ENCODE assay signal across 17 cellular contexts in genomic region chr21:45997495-45998275, GRCh38. TPM values are rescaled to one million over a fixed set of nuclear protein-coding genes. Genes with fewer than 3 reads are reported as not detected.
A peak's percentile ranks its signal among the peaks of the same experiment; 100 is the strongest.
DNase-seq lines count a peak whose midpoint lies in the region; ATAC-seq and TF ChIP-seq lines count a peak whose summit lies in the region.
"Had no signal": no experiment of that assay in that cellular context is flagged by ENCODE, and none has a peak within 500 bp of the region (broad histone marks: within the 10 kb centered on the region; RNA-seq: fewer than 3 reads in every experiment).

No MANE protein-coding gene starts in this region.

- POLR2A ChIA-PET in activated naive CD8-positive, alpha-beta T cell treated with anti-CD3 and anti-CD28 coated beads, Interleukin-2, amount 10 ng/mL, durations not matched to agents 7 days and 5 days (lab: Charles Lee): no interaction called here

- no peak for TF ChIP-seq CTCF in esophagus squamous epithelium (IDR thresholded peaks at IDR 0.05)
- no peak for TF ChIP-seq CTCF in natural killer cell (IDR thresholded peaks at IDR 0.05)
- no peak for TF ChIP-seq CTCF in tibial artery (IDR thresholded peaks at IDR 0.05)
- TF ChIP-seq CTCF in foreskin keratinocyte (conservative IDR thresholded peaks at IDR 0.05): no peak
- no peak for TF ChIP-seq CTCF in omental fat pad (IDR thresholded peaks at IDR 0.05)

- no peak overlapping the region for H3K4me3 Mint-ChIP-seq in activated naive CD8-positive, alpha-beta T cell treated with anti-CD3 and anti-CD28 coated beads, Interleukin-2, amount 10 ng/mL, durations not matched to agents 7 days and 5 days
- H3K4me3 Mint-ChIP-seq in activated naive CD8-positive, alpha-beta T cell treated with anti-CD3 and anti-CD28 coated beads, Interleukin-2, amount 50 U/mL, for 24 hours: no peak overlapping the region
- no peak overlapping the region for H3K4me3 Mint-ChIP-seq in natural killer cell
- H3K4me3 Mint-ChIP-seq: activated naive CD4-positive, alpha-beta T cell treated with anti-CD3 and anti-CD28 coated beads, Interleukin-2, amount 50 U/mL, for 24 hours; CD8-positive, alpha-beta T cell; immature natural killer cell; T-helper 2 cell treated with Interferon-gamma antibody and Interleukin-4, amounts not matched to agents 5 μg/mL and 100 μg/mL, for 36 hours had no signal

- no peak for TF ChIP-seq POLR2A in esophagus squamous epithelium (IDR thresholded peaks at IDR 0.05)

- no peaks in the 10 kb centered on the region for H3K9me3 Mint-ChIP-seq in activated naive CD8-positive, alpha-beta T cell treated with anti-CD3 and anti-CD28 coated beads, Interleukin-2, amount 10 ng/mL, durations not matched to agents 7 days and 5 days
- H3K9me3 Mint-ChIP-seq in activated naive CD8-positive, alpha-beta T cell treated with anti-CD3 and anti-CD28 coated beads, Interleukin-2, amount 50 U/mL, for 24 hours: no peaks in the 10 kb centered on the region
- no peaks in the 10 kb centered on the region for H3K9me3 Mint-ChIP-seq in natural killer cell
- H3K9me3 Mint-ChIP-seq: activated naive CD4-positive, alpha-beta T cell treated with anti-CD3 and anti-CD28 coated beads, Interleukin-2, amount 50 U/mL, for 24 hours; CD8-positive, alpha-beta T cell; immature natural killer cell; T-helper 2 cell treated with Interferon-gamma antibody and Interleukin-4, amounts not matched to agents 5 μg/mL and 100 μg/mL, for 36 hours had no signal

- H3K36me3 Mint-ChIP-seq in activated naive CD8-positive, alpha-beta T cell treated with anti-CD3 and anti-CD28 coated beads, Interleukin-2, amount 10 ng/mL, durations not matched to agents 7 days and 5 days: no peaks in the 10 kb centered on the region
- no peaks in the 10 kb centered on the region for H3K36me3 Mint-ChIP-seq in activated naive CD8-positive, alpha-beta T cell treated with anti-CD3 and anti-CD28 coated beads, Interleukin-2, amount 50 U/mL, for 24 hours (ENCODE audit: low read depth)
- no peaks in the 10 kb centered on the region for H3K36me3 Mint-ChIP-seq in natural killer cell
- H3K36me3 Mint-ChIP-seq: activated naive CD4-positive, alpha-beta T cell treated with anti-CD3 and anti-CD28 coated beads, Interleukin-2, amount 50 U/mL, for 24 hours; CD8-positive, alpha-beta T cell; immature natural killer cell had no signal

- H3K27ac ChIP-seq in esophagus squamous epithelium (peak overlapping the region in 3 of 4 donors; percentile 34 to 52 (median 50)), tibial artery (peak overlapping the region; percentile 30 to 31), foreskin keratinocyte (no peak overlapping the region)
- H3K27ac ChIP-seq: SJCRH30 had no signal

- DNase-seq in activated naive CD8-positive, alpha-beta T cell treated with anti-CD3 and anti-CD28 coated beads, Interleukin-2, amount 10 ng/mL, durations not matched to agents 7 days and 5 days: peak; percentile 23
- DNase-seq in activated naive CD8-positive, alpha-beta T cell treated with anti-CD3 and anti-CD28 coated beads, Interleukin-2, amount 50 U/mL, for 24 hours: no peak
- DNase-seq in esophagus squamous epithelium (lab: John Stamatoyannopoulos, UW) (no peak), natural killer cell (peak; percentile 6), tibial artery (peak; percentile 15 to 70), foreskin keratinocyte (no peak), omental fat pad (ENCODE audit: low spot score) (no peak)
- DNase-seq in stimulated activated CD4-positive, alpha-beta T cell treated with anti-CD3 and anti-CD28 coated beads, Interleukin-4, amount 100 ng/mL, for 1 hour: no peak
- DNase-seq: activated CD4-positive, CD25-positive, alpha-beta regulatory T cell; immature natural killer cell; NCI-H1930; NCI-H524; stimulated activated naive CD8-positive, alpha-beta T cell treated with anti-CD3 and anti-CD28 coated beads, Interleukin-15, Interleukin-2, amounts not matched to agents 100 U/mL and 50 U/mL, for 24 hours had no signal

- H3K9me3 ChIP-seq in esophagus squamous epithelium (no peaks in the 10 kb centered on the region), tibial artery (no peaks in the 10 kb centered on the region)
- H3K9me3 ChIP-seq: SJCRH30 had no signal

- no peaks in the 10 kb centered on the region for H3K4me1 Mint-ChIP-seq in activated naive CD8-positive, alpha-beta T cell treated with anti-CD3 and anti-CD28 coated beads, Interleukin-2, amount 10 ng/mL, durations not matched to agents 7 days and 5 days
- H3K4me1 Mint-ChIP-seq in activated naive CD8-positive, alpha-beta T cell treated with anti-CD3 and anti-CD28 coated beads, Interleukin-2, amount 50 U/mL, for 24 hours: no peaks in the 10 kb centered on the region
- no peaks in the 10 kb centered on the region for H3K4me1 Mint-ChIP-seq in natural killer cell
- H3K4me1 Mint-ChIP-seq: activated naive CD4-positive, alpha-beta T cell treated with anti-CD3 and anti-CD28 coated beads, Interleukin-2, amount 50 U/mL, for 24 hours; immature natural killer cell had no signal

- H3K27me3 Mint-ChIP-seq in activated naive CD8-positive, alpha-beta T cell treated with anti-CD3 and anti-CD28 coated beads, Interleukin-2, amount 10 ng/mL, durations not matched to agents 7 days and 5 days: no peaks in the 10 kb centered on the region
- no peaks in the 10 kb centered on the region for H3K27me3 Mint-ChIP-seq in activated naive CD8-positive, alpha-beta T cell treated with anti-CD3 and anti-CD28 coated beads, Interleukin-2, amount 50 U/mL, for 24 hours
- H3K27me3 Mint-ChIP-seq in natural killer cell (ENCODE audit: low read depth in 2 of 2): no peaks in the 10 kb centered on the region
- H3K27me3 Mint-ChIP-seq: activated naive CD4-positive, alpha-beta T cell treated with anti-CD3 and anti-CD28 coated beads, Interleukin-2, amount 50 U/mL, for 24 hours had no signal

- H3K36me3 ChIP-seq in esophagus squamous epithelium (peaks cover 0 to 55% (median 0%) of the 10 kb centered on the region in 3 donors), tibial artery (peaks cover 76 to 97% (median 97%) of the 10 kb centered on the region in 3 donors)
- H3K36me3 ChIP-seq: SJCRH30 had no signal

- H3K27me3 ChIP-seq in esophagus squamous epithelium (no peaks in the 10 kb centered on the region), tibial artery (no peaks in the 10 kb centered on the region), foreskin keratinocyte (no peaks in the 10 kb centered on the region)
- H3K27me3 ChIP-seq: SJCRH30 had no signal

- H3K4me1 ChIP-seq in esophagus squamous epithelium: peaks cover 0 to 24% (median 8%) of the 10 kb centered on the region in 3 donors
- peaks cover 0 to 23% (median 3%) of the 10 kb centered on the region in 4 donors for H3K4me1 ChIP-seq in tibial artery
- H3K4me1 ChIP-seq in foreskin keratinocyte: no peaks in the 10 kb centered on the region
- H3K4me1 ChIP-seq: SJCRH30 had no signal

- intact Hi-C loops in esophagus squamous epithelium (cut with DNase I) (no loop called here), natural killer cell (cut with micrococcal nuclease) (no loop called here), tibial artery (cut with DNase I; ENCODE audit: low total_unique reads) (loop anchor here (10.0 kb wide), 1 partner anchor 127 kb away; no protein-coding TSS in a partner anchor)

- H3K27ac Mint-ChIP-seq in activated naive CD8-positive, alpha-beta T cell treated with anti-CD3 and anti-CD28 coated beads, Interleukin-2, amount 10 ng/mL, durations not matched to agents 7 days and 5 days: no peak overlapping the region
- H3K27ac Mint-ChIP-seq in activated naive CD8-positive, alpha-beta T cell treated with anti-CD3 and anti-CD28 coated beads, Interleukin-2, amount 50 U/mL, for 24 hours: no peak overlapping the region
- no peak overlapping the region for H3K27ac Mint-ChIP-seq in natural killer cell
- H3K27ac Mint-ChIP-seq: activated naive CD4-positive, alpha-beta T cell treated with anti-CD3 and anti-CD28 coated beads, Interleukin-2, amount 50 U/mL, for 24 hours; CD8-positive, alpha-beta T cell; immature natural killer cell; T-helper 2 cell treated with Interferon-gamma antibody and Interleukin-4, amounts not matched to agents 5 μg/mL and 100 μg/mL, for 36 hours had no signal

- no peak for ATAC-seq in activated naive CD8-positive, alpha-beta T cell treated with anti-CD3 and anti-CD28 coated beads, Interleukin-2, amount 10 ng/mL, durations not matched to agents 7 days and 5 days (ENCODE audit: low read depth)
- no peak for ATAC-seq in activated naive CD8-positive, alpha-beta T cell treated with anti-CD3 and anti-CD28 coated beads, Interleukin-2, amount 50 U/mL, for 24 hours
- ATAC-seq in natural killer cell: no peak
- ATAC-seq in foreskin keratinocyte: no peak
- no peak for ATAC-seq in omental fat pad (ENCODE audit: low FRiP score)
- ATAC-seq: CD8-positive, alpha-beta T cell; stimulated activated naive CD8-positive, alpha-beta T cell treated with anti-CD3 and anti-CD28 coated beads, Interleukin-15, Interleukin-2, amounts not matched to agents 100 U/mL and 50 U/mL, for 24 hours had no signal

- H3K4me3 ChIP-seq in esophagus squamous epithelium: no peak overlapping the region
- H3K4me3 ChIP-seq in tibial artery: no peak overlapping the region
- H3K4me3 ChIP-seq: SJCRH30 had no signal

- 90% methylated on average over 3 of the region's 38 CpGs; no CpG with 5 or more reads in 1 of the 2 donors for WGBS in esophagus squamous epithelium, 2 donors

RNA-seq across cellular contexts. Expression of gene COL6A1, which starts 16.1 kb away (rescaled TPM):
- 1 to 10 TPM; 3.5 to 3.8 TPM for total RNA-seq in activated naive CD8-positive, alpha-beta T cell treated with anti-CD3 and anti-CD28 coated beads, Interleukin-2, amount 10 ng/mL, durations not matched to agents 7 days and 5 days
- total RNA-seq in esophagus squamous epithelium: 100 to 1,000 TPM in 1 of 4 donors, 10 to 100 TPM in 3; 25.0 to 242 (median 54.9) TPM
- 1 to 10 TPM; 1.0 to 5.2 (median 2.5) TPM for total RNA-seq in natural killer cell
- 2.2 and 3.2 TPM in 2 replicates for total RNA-seq in foreskin keratinocyte
- polyA plus RNA-seq in foreskin keratinocyte: 2.0 and 3.3 TPM in 2 replicates
- total RNA-seq in omental fat pad: 1,000 to 10,000 TPM in 1 of 4 donors, 100 to 1,000 TPM in 3; 410 to 1,024 (median 521) TPM

Comparison
In these comparisons a context has a peak if more than half of its experiments do, and no peak if none do; other contexts are left out.
1. DNase-seq: peak in activated naive CD8-positive, alpha-beta T cell treated with anti-CD3 and anti-CD28 coated beads, Interleukin-2, amount 10 ng/mL, durations not matched to agents 7 days and 5 days (single experiment), natural killer cell (single experiment) and tibial artery (2 of 2); none in activated naive CD8-positive, alpha-beta T cell treated with anti-CD3 and anti-CD28 coated beads, Interleukin-2, amount 50 U/mL, for 24 hours (single experiment), esophagus squamous epithelium (single experiment), stimulated activated CD4-positive, alpha-beta T cell treated with anti-CD3 and anti-CD28 coated beads, Interleukin-4, amount 100 ng/mL, for 1 hour (single experiment), foreskin keratinocyte (0 of 2) and omental fat pad (single experiment).